ENCODE assay signal across 1 cellular context in genomic region chr9:137176302-137177182, GRCh38.
TF ChIP-seq lines count a peak whose summit lies in the region.

No MANE protein-coding gene starts in this region.

TF ChIP-seq in HepG2, 621 proteins besides CTCF, POLR2A, EP300 and RAD21 (continues in another document):
- TF ChIP-seq, protein P1, sequence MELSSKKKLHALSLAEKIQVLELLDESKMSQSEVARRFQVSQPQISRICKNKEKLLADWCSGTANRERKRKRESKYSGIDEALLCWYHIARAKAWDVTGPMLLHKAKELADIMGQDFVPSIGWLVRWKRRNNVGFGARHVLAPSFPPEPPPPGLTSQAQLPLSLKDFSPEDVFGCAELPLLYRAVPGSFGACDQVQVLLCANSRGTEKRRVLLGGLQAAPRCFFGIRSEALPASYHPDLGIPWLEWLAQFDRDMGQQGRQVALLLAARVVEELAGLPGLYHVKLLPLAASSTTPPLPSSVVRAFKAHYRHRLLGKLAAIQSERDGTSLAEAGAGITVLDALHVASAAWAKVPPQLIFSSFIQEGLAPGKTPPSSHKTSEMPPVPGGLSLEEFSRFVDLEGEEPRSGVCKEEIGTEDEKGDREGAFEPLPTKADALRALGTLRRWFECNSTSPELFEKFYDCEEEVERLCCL (CRISPR knock-in tag; IDR thresholded peaks at IDR 0.05; ENCODE audit: borderline replicate concordance): no peak
- TF ChIP-seq HNRNPUL1 (IDR thresholded peaks at IDR 0.05; ENCODE audit: low read depth, low read length) (no peak), XRCC5 (optimal IDR thresholded peaks at IDR 0.05; ENCODE audit: low read length) (peak; percentile 62), GATA4 (IDR thresholded peaks at IDR 0.05; ENCODE audit: borderline replicate concordance, low read depth) (no peak), ZNF616 (CRISPR knock-in tag; IDR thresholded peaks at IDR 0.05; ENCODE audit: low read depth) (no peak), ZNF235 (CRISPR knock-in tag; IDR thresholded peaks at IDR 0.05; ENCODE audit: borderline replicate concordance) (no peak), ZNF280D (CRISPR knock-in tag; IDR thresholded peaks at IDR 0.05) (0 out of 2 replicates have a peak, but pooled peaks have one; percentile 22), GABPB1 (CRISPR knock-in tag; IDR thresholded peaks at IDR 0.05) (no peak), XBP1 (CRISPR knock-in tag; IDR thresholded peaks at IDR 0.05) (no peak), ATF7 (IDR thresholded peaks at IDR 0.05) (no peak), ATF7 (CRISPR knock-in tag; IDR thresholded peaks at IDR 0.05) (no peak), REPIN1 (CRISPR knock-in tag; IDR thresholded peaks at IDR 0.05; ENCODE audit: borderline replicate concordance, low read depth) (no peak), ZFP36L1 (CRISPR knock-in tag; IDR thresholded peaks at IDR 0.05) (no peak), KDM6A (CRISPR knock-in tag; IDR thresholded peaks at IDR 0.05; ENCODE audit: low read depth) (no peak), RARA (CRISPR knock-in tag; IDR thresholded peaks at IDR 0.05) (no peak), SATB2 (CRISPR knock-in tag; IDR thresholded peaks at IDR 0.05) (no peak), LCORL (IDR thresholded peaks at IDR 0.05) (no peak), LCORL (CRISPR knock-in tag; IDR thresholded peaks at IDR 0.05) (no peak), ZNF773 (CRISPR knock-in tag; IDR thresholded peaks at IDR 0.05; ENCODE audit: borderline replicate concordance) (no peak), HMG20A (CRISPR knock-in tag; IDR thresholded peaks at IDR 0.05; ENCODE audit: borderline replicate concordance) (no peak), FOXC1 (CRISPR knock-in tag; IDR thresholded peaks at IDR 0.05; ENCODE audit: borderline replicate concordance) (no peak), POLR2AphosphoS2 (IDR thresholded peaks at IDR 0.05; ENCODE audit: low read depth, low read length) (no peak), STAG1 (CRISPR knock-in tag; IDR thresholded peaks at IDR 0.05) (peak; percentile 70), KLF12 (CRISPR knock-in tag; IDR thresholded peaks at IDR 0.05; ENCODE audit: borderline replicate concordance) (no peak), TFAP4 (IDR thresholded peaks at IDR 0.05; ENCODE audit: borderline replicate concordance, low read depth) (peak; percentile 13; the same call in 1 of the 2 replicates), HNRNPK (IDR thresholded peaks at IDR 0.05; ENCODE audit: low read depth, low read length, poor library complexity, severe bottlenecking) (no peak), PRDM10 (CRISPR knock-in tag; IDR thresholded peaks at IDR 0.05; ENCODE audit: low read depth) (no peak), NR2F6 (IDR thresholded peaks at IDR 0.05) (no peak), NR2F6 (CRISPR knock-in tag; IDR thresholded peaks at IDR 0.05) (no peak), ZNF775 (CRISPR knock-in tag; IDR thresholded peaks at IDR 0.05; ENCODE audit: borderline replicate concordance) (no peak), PHF20 (CRISPR knock-in tag; IDR thresholded peaks at IDR 0.05) (no peak), IRF2 (CRISPR knock-in tag; IDR thresholded peaks at IDR 0.05) (no peak), HIC2 (CRISPR knock-in tag; IDR thresholded peaks at IDR 0.05; ENCODE audit: low read depth) (no peak), MED1 (CRISPR knock-in tag; IDR thresholded peaks at IDR 0.05) (no peak), TMF1 (CRISPR knock-in tag; IDR thresholded peaks at IDR 0.05; ENCODE audit: low read depth) (no peak), SMC3 (IDR thresholded peaks at IDR 0.05; ENCODE audit: low read length) (0 out of 2 replicates have a peak, but pooled peaks have one; percentile 20), SKI (IDR thresholded peaks at IDR 0.05; ENCODE audit: partially characterized antibody) (peak; percentile 16), PBX2 (CRISPR knock-in tag; IDR thresholded peaks at IDR 0.05) (no peak)
- TF ChIP-seq, protein P2, sequence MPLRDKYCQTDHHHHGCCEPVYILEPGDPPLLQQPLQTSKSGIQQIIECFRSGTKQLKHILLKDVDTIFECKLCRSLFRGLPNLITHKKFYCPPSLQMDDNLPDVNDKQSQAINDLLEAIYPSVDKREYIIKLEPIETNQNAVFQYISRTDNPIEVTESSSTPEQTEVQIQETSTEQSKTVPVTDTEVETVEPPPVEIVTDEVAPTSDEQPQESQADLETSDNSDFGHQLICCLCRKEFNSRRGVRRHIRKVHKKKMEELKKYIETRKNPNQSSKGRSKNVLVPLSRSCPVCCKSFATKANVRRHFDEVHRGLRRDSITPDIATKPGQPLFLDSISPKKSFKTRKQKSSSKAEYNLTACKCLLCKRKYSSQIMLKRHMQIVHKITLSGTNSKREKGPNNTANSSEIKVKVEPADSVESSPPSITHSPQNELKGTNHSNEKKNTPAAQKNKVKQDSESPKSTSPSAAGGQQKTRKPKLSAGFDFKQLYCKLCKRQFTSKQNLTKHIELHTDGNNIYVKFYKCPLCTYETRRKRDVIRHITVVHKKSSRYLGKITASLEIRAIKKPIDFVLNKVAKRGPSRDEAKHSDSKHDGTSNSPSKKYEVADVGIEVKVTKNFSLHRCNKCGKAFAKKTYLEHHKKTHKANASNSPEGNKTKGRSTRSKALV (CRISPR knock-in tag; IDR thresholded peaks at IDR 0.05): no peak
- TF ChIP-seq, protein P3, sequence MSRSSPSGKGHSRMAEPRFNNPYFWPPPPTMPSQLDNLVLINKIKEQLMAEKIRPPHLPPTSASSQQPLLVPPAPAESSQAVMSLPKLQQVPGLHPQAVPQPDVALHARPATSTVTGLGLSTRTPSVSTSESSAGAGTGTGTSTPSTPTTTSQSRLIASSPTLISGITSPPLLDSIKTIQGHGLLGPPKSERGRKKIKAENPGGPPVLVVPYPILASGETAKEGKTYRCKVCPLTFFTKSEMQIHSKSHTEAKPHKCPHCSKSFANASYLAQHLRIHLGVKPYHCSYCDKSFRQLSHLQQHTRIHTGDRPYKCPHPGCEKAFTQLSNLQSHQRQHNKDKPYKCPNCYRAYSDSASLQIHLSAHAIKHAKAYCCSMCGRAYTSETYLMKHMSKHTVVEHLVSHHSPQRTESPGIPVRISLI (CRISPR knock-in tag; IDR thresholded peaks at IDR 0.05; ENCODE audit: borderline replicate concordance): no peak
- TF ChIP-seq, protein P4, sequence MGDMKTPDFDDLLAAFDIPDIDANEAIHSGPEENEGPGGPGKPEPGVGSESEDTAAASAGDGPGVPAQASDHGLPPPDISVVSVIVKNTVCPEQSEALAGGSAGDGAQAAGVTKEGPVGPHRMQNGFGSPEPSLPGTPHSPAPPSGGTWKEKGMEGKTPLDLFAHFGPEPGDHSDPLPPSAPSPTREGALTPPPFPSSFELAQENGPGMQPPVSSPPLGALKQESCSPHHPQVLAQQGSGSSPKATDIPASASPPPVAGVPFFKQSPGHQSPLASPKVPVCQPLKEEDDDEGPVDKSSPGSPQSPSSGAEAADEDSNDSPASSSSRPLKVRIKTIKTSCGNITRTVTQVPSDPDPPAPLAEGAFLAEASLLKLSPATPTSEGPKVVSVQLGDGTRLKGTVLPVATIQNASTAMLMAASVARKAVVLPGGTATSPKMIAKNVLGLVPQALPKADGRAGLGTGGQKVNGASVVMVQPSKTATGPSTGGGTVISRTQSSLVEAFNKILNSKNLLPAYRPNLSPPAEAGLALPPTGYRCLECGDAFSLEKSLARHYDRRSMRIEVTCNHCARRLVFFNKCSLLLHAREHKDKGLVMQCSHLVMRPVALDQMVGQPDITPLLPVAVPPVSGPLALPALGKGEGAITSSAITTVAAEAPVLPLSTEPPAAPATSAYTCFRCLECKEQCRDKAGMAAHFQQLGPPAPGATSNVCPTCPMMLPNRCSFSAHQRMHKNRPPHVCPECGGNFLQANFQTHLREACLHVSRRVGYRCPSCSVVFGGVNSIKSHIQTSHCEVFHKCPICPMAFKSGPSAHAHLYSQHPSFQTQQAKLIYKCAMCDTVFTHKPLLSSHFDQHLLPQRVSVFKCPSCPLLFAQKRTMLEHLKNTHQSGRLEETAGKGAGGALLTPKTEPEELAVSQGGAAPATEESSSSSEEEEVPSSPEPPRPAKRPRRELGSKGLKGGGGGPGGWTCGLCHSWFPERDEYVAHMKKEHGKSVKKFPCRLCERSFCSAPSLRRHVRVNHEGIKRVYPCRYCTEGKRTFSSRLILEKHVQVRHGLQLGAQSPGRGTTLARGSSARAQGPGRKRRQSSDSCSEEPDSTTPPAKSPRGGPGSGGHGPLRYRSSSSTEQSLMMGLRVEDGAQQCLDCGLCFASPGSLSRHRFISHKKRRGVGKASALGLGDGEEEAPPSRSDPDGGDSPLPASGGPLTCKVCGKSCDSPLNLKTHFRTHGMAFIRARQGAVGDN (CRISPR knock-in tag; IDR thresholded peaks at IDR 0.05): 0 out of 2 replicates have a peak, but pooled peaks have one; percentile 25
